Comparison of ENCODE assay signal across 8 cellular contexts in the genomic region with DNA sequence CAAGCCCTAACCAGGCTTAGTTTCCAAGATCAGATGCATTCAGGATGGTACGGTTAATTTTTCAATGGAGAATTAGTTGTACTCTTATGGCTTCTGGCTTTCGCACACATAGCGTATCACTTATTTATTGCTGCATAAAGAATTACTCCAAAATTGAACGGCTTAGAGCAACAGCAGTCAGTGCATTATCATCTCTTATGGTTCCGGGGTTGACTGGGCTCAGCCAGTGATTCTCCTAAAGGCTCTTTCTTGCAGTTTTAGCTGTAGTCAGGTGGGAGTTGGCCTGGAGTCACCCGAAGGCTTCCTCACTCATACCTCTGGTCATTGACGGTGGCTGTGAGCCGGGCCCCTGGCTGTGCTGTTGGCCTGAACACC. TPM values are rescaled to one million over a fixed set of nuclear protein-coding genes. Genes with fewer than 3 reads are reported as not detected.
A peak's percentile ranks its signal among the peaks of the same experiment; 100 is the strongest.
DNase-seq lines count a peak whose midpoint lies in the region; ATAC-seq lines count a peak whose summit lies in the region.

No MANE protein-coding gene starts in this region.

- H3K9ac ChIP-seq in skeletal muscle tissue (ENCODE audit: low read depth in 1 of 3, low read length in 3 of 3), result peak overlapping the region; percentile 94 to 97 (median 94)

- ATAC-seq in right cardiac atrium (no peak), HG02571 (IDR thresholded peaks at IDR 0.05; ENCODE audit: unreplicated experiment) (no peak)

- H3K4me1 Mint-ChIP-seq in activated CD4-positive, alpha-beta memory T cell treated with anti-CD3 and anti-CD28 coated beads for 36 hours (ENCODE audit: low read depth), result peaks cover 29% of the 10 kb centered on the region

- H3K4me3 ChIP-seq in right cardiac atrium (ENCODE audit: low read length) (peak overlapping the region; percentile 68), skeletal muscle tissue (ENCODE audit: low read length in 3 of 3) (peak overlapping the region; percentile 90 to 94 (median 91))

- H3K4me3 Mint-ChIP-seq in activated CD4-positive, alpha-beta memory T cell treated with anti-CD3 and anti-CD28 coated beads for 36 hours, result peak overlapping the region; percentile 80

- H3K36me3 Mint-ChIP-seq in activated CD4-positive, alpha-beta memory T cell treated with anti-CD3 and anti-CD28 coated beads for 36 hours, result peaks cover 9% of the 10 kb centered on the region

- DNase-seq in NCI-H146 treated with DMSO at 0.1 percent for 48 hours (lab: John Stamatoyannopoulos, UW; ENCODE audit: unreplicated experiment) (peak; percentile 52), NCI-H146 (lab: John Stamatoyannopoulos, UW) (no peak), right cardiac atrium (peak in 2 of 3 donors; percentile 68 to 71), NCI-H2227 (lab: John Stamatoyannopoulos, UW; ENCODE audit: unreplicated experiment) (no peak)
- no peak for DNase-seq in activated CD4-positive, alpha-beta memory T cell treated with anti-CD3 and anti-CD28 coated beads for 36 hours
- DNase-seq in stimulated activated CD4-positive, alpha-beta T cell treated with anti-CD3 and anti-CD28 coated beads, Interleukin-2, amount 100 ng/mL, for 24 hours, result no peak

- peak overlapping the region; percentile 86 for H3K27ac Mint-ChIP-seq in activated CD4-positive, alpha-beta memory T cell treated with anti-CD3 and anti-CD28 coated beads for 36 hours

- peaks cover 11% of the 10 kb centered on the region for H3K4me1 ChIP-seq in right cardiac atrium (ENCODE audit: control insufficient read depth, insufficient read depth, low read length)
- H3K4me1 ChIP-seq in skeletal muscle tissue (ENCODE audit: control insufficient read depth in 3 of 3, insufficient read depth in 3 of 3, low read length in 3 of 3), result peaks cover 28 to 31% (median 29%) of the 10 kb centered on the region in 3 donors

- intact Hi-C loops in activated CD4-positive, alpha-beta memory T cell treated with anti-CD3 and anti-CD28 coated beads for 36 hours (cut with micrococcal nuclease), result loop anchor here (1.0 kb wide), 2 partner anchors 11 to 43 kb away; a partner anchor contains a TSS
- intact Hi-C loops in right cardiac atrium (cut with DNase I), result loop anchor here in 1 of 4 donors (2.0 kb wide), 1 partner anchor 45 kb away; no protein-coding TSS in a partner anchor

- CTCF ChIA-PET in activated CD4-positive, alpha-beta memory T cell treated with anti-CD3 and anti-CD28 coated beads for 36 hours (lab: Charles Lee), result interaction anchor here (0.7 to 1.5 kb wide), 2 partner anchors 11 to 426 kb away, joined by 3 to 9 read pairs; no protein-coding TSS in a partner anchor

- no peaks in the 10 kb centered on the region for H3K27me3 Mint-ChIP-seq in activated CD4-positive, alpha-beta memory T cell treated with anti-CD3 and anti-CD28 coated beads for 36 hours

- H3K27ac ChIP-seq in right cardiac atrium (ENCODE audit: low read length) (peak overlapping the region; percentile 78), skeletal muscle tissue (ENCODE audit: low read depth, low read length) (peak overlapping the region; percentile 94)

- 63% methylated on average over 8 of the region's 8 CpGs for WGBS in right cardiac atrium

- H3K27me3 ChIP-seq in right cardiac atrium (ENCODE audit: control insufficient read depth, insufficient read depth) (no peaks in the 10 kb centered on the region), skeletal muscle tissue (ENCODE audit: control insufficient read depth in 3 of 3, insufficient read depth in 3 of 3, low read length in 3 of 3) (no peaks in the 10 kb centered on the region)

- H3K9me3 Mint-ChIP-seq in activated CD4-positive, alpha-beta memory T cell treated with anti-CD3 and anti-CD28 coated beads for 36 hours, result no peaks in the 10 kb centered on the region

- no peaks in the 10 kb centered on the region for H3K9me3 ChIP-seq in right cardiac atrium (ENCODE audit: control insufficient read depth, low read length)
- no peaks in the 10 kb centered on the region for H3K9me3 ChIP-seq in skeletal muscle tissue (ENCODE audit: control insufficient read depth in 3 of 3, low read length in 3 of 3)

- POLR2A ChIA-PET in activated CD4-positive, alpha-beta memory T cell treated with anti-CD3 and anti-CD28 coated beads for 36 hours (lab: Charles Lee), result interaction anchor here (0.6 to 1.5 kb wide), 6 partner anchors 11 to 434 kb away, joined by 3 to 9 read pairs (median 3); a partner anchor contains a TSS

- H3K36me3 ChIP-seq in skeletal muscle tissue (ENCODE audit: control insufficient read depth in 3 of 3, insufficient read depth in 3 of 3, low read length in 3 of 3), result peaks cover 9 to 20% (median 12%) of the 10 kb centered on the region in 3 donors

RNA-seq across cellular contexts. Expression of a gene that starts 0.6 kb away (rescaled TPM):
- total RNA-seq in activated CD4-positive, alpha-beta memory T cell treated with anti-CD3 and anti-CD28 coated beads for 36 hours, result 10 to 100 TPM; 84.1 to 85.0 TPM
- 100 to 1,000 TPM in 3 of 4 donors, 10 to 100 TPM in 1; 92.2 to 119 (median 111) TPM for total RNA-seq in right cardiac atrium
- polyA plus RNA-seq in right cardiac atrium, result 119 TPM
- 99.2 TPM for total RNA-seq in skeletal muscle tissue

RNA-seq across cellular contexts. Expression of a gene that starts 43.3 kb away (rescaled TPM):
- 1 to 10 TPM; 8.3 to 9.3 TPM for total RNA-seq in activated CD4-positive, alpha-beta memory T cell treated with anti-CD3 and anti-CD28 coated beads for 36 hours
- 1 to 10 TPM; 6.8 to 9.1 (median 7.3) TPM for total RNA-seq in right cardiac atrium
- 3.8 TPM for polyA plus RNA-seq in right cardiac atrium
- total RNA-seq in skeletal muscle tissue, result 15.1 TPM

Comparison
In these comparisons a context has a peak if more than half of its experiments do, and no peak if none do; other contexts are left out.
1. DNase-seq: peak in NCI-H146 treated with DMSO at 0.1 percent for 48 hours (single experiment) and right cardiac atrium (2 of 3); none in NCI-H146 (single experiment), activated CD4-positive, alpha-beta memory T cell treated with anti-CD3 and anti-CD28 coated beads for 36 hours (single experiment), NCI-H2227 (single experiment) and stimulated activated CD4-positive, alpha-beta T cell treated with anti-CD3 and anti-CD28 coated beads, Interleukin-2, amount 100 ng/mL, for 24 hours (0 of 2).